16 cellular contexts compared by ENCODE assay signal in the genomic region with DNA sequence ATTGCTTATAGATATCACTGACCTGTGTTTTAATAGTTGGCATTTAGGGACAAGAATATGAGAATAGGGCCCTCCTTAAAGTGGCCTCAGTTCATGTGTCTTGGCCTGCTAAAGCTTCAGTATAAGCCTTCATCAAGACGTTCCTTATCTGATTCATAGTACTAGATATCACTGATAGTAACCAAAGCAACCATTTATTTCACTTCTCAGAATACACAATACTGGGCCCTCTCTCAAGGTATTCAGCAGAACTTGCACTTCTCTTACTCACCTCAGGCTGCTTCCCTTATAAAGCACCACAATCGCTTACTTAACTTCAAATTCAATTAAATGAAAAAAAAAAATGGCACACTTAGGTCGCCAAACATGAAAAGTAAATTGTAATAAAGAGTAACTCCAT.
DNase-seq lines count a peak whose midpoint lies in the region; ATAC-seq and TF ChIP-seq lines count a peak whose summit lies in the region.
"Had no signal": no experiment of that assay in that cellular context is flagged by ENCODE, and none has a peak within 500 bp of the region (broad histone marks: within the 10 kb centered on the region; RNA-seq: fewer than 3 reads in every experiment).

No MANE protein-coding gene starts in this region.

- H3K9me3 ChIP-seq in OCI-LY3 (ENCODE audit: insufficient read depth, low read length) (no peaks in the 10 kb centered on the region), neural progenitor cell (ENCODE audit: low read depth) (no peaks in the 10 kb centered on the region), HAP-1 (no peaks in the 10 kb centered on the region)

- no peak overlapping the region for H3K4me3 Mint-ChIP-seq in neural progenitor cell
- H3K4me3 Mint-ChIP-seq: CD4-positive, CD25-positive, alpha-beta regulatory T cell had no signal

- DNase-seq in neural progenitor cell (ENCODE audit: low spot score) (no peak), HAP-1 (ENCODE audit: low spot score in 2 of 2) (no peak), GDM1 (lab: John Stamatoyannopoulos, UW) (no peak), NCI-H1092 treated with DMSO at 0.1 percent for 48 hours (lab: John Stamatoyannopoulos, UW) (no peak)
- DNase-seq: ACHN; Calu3; CD4-positive, CD25-positive, alpha-beta regulatory T cell; KBM-7; NCI-H1092; NCI-H187 treated with DMSO at 0.1 percent for 48 hours; NCI-H524; OCI-M1; RPMI8226 had no signal

- peaks cover 11% of the 10 kb centered on the region for H3K4me1 Mint-ChIP-seq in neural progenitor cell
- H3K4me1 Mint-ChIP-seq: CD4-positive, CD25-positive, alpha-beta regulatory T cell had no signal

- H3K9me3 Mint-ChIP-seq in neural progenitor cell, result peaks cover 2% of the 10 kb centered on the region

- H3K4me3 ChIP-seq in OCI-LY3 (ENCODE audit: low read length) (peak overlapping the region; percentile 48), neural progenitor cell (no peak overlapping the region), HAP-1 (no peak overlapping the region)

- no peaks in the 10 kb centered on the region for H4K20me1 ChIP-seq in OCI-LY3 (ENCODE audit: insufficient read depth, low read length)
- no peaks in the 10 kb centered on the region for H4K20me1 ChIP-seq in neural progenitor cell (ENCODE audit: low read depth)

- ATAC-seq in GM18870 (IDR thresholded peaks at IDR 0.05; ENCODE audit: unreplicated experiment) (peak; percentile 41), HG02870 (IDR thresholded peaks at IDR 0.05; ENCODE audit: unreplicated experiment) (peak; percentile 46)

- H3K79me2 ChIP-seq in OCI-LY3 (ENCODE audit: low read length) (no peaks in the 10 kb centered on the region), neural progenitor cell (ENCODE audit: low read depth) (no peaks in the 10 kb centered on the region)

- TF ChIP-seq CTCF in OCI-LY3 (IDR thresholded peaks at IDR 0.05; ENCODE audit: low read depth, low read length) (no peak), neural progenitor cell (IDR thresholded peaks at IDR 0.05) (no peak)

- H3K27me3 Mint-ChIP-seq in neural progenitor cell (ENCODE audit: insufficient read depth, low read depth), result no peaks in the 10 kb centered on the region
- H3K27me3 Mint-ChIP-seq: CD4-positive, CD25-positive, alpha-beta regulatory T cell had no signal

- peak overlapping the region; percentile 50 for H3K27ac ChIP-seq in OCI-LY3 (ENCODE audit: low read length)
- H3K27ac ChIP-seq in neural progenitor cell, result no peak overlapping the region

- H3K27ac Mint-ChIP-seq in neural progenitor cell, result no peak overlapping the region
- H3K27ac Mint-ChIP-seq: CD4-positive, CD25-positive, alpha-beta regulatory T cell had no signal

- in situ Hi-C loops in HAP-1 (cut with MboI; ENCODE audit: low sequenced_read_pairs), result no loop called here

- no peaks in the 10 kb centered on the region for H3K27me3 ChIP-seq in OCI-LY3 (ENCODE audit: low read depth, low read length)
- no peaks in the 10 kb centered on the region for H3K27me3 ChIP-seq in neural progenitor cell
- H3K27me3 ChIP-seq in HAP-1 (ENCODE audit: low read depth), result no peaks in the 10 kb centered on the region

- H3K4me2 ChIP-seq in OCI-LY3 (ENCODE audit: low read length) (peak overlapping the region; percentile 69), neural progenitor cell (peak overlapping the region; percentile 47)

- peak overlapping the region; percentile 80 for H2AFZ ChIP-seq in OCI-LY3 (ENCODE audit: low read depth, low read length)
- peak overlapping the region; percentile 83 for H2AFZ ChIP-seq in neural progenitor cell (replicated peaks)

- H3K36me3 Mint-ChIP-seq in neural progenitor cell, result no peaks in the 10 kb centered on the region
- H3K36me3 Mint-ChIP-seq: CD4-positive, CD25-positive, alpha-beta regulatory T cell had no signal

- H3K36me3 ChIP-seq in OCI-LY3 (replicated peaks; ENCODE audit: low read depth, low read length), result peaks cover 8% of the 10 kb centered on the region
- H3K36me3 ChIP-seq in neural progenitor cell, result no peaks in the 10 kb centered on the region
- H3K36me3 ChIP-seq in HAP-1 (replicated peaks), result no peaks in the 10 kb centered on the region

- H3K9ac ChIP-seq in OCI-LY3 (ENCODE audit: low read length), result peak overlapping the region; percentile 29; the same call in 1 of the 2 replicates
- no peak overlapping the region for H3K9ac ChIP-seq in neural progenitor cell

- peaks cover 23% of the 10 kb centered on the region for H3K4me1 ChIP-seq in OCI-LY3 (ENCODE audit: low read length)
- H3K4me1 ChIP-seq in neural progenitor cell, result peaks cover 13% of the 10 kb centered on the region
- H3K4me1 ChIP-seq in HAP-1, result no peaks in the 10 kb centered on the region

- no peaks in the 10 kb centered on the region for H3F3A ChIP-seq in neural progenitor cell (ENCODE audit: low read depth)
